ENCODE assay signal across 16 cellular contexts in genomic region chr1:44499306-44499705, GRCh38.
"Had no signal": no experiment of that assay in that cellular context is flagged by ENCODE, and none has a peak within 500 bp of the region (broad histone marks: within the 10 kb centered on the region; RNA-seq: fewer than 3 reads in every experiment).

No MANE protein-coding gene starts in this region.

- H3K27me3 ChIP-seq: cardiac muscle cell, colonic mucosa, pancreas, thyroid gland, uterus had no signal

- H3K27ac ChIP-seq: cardiac muscle cell, colonic mucosa, heart right ventricle, neural progenitor cell, pancreas, thyroid gland, uterus had no signal

- DNase-seq: activated CD4-positive, alpha-beta T cell treated with anti-CD3 and anti-CD28 coated beads for 48 hours; activated CD8-positive, alpha-beta memory T cell treated with anti-CD3 and anti-CD28 coated beads, Interleukin-2, amount 50 U/mL, for 48 hours; activated CD8-positive, alpha-beta T cell treated with anti-CD3 and anti-CD28 coated beads, Interleukin-2, amount 10 ng/mL, durations not matched to agents 7 days and 5 days; activated naive CD8-positive, alpha-beta T cell treated with anti-CD3 and anti-CD28 coated beads, Interleukin-2, amount 50 U/mL, for 24 hours; colonic mucosa; effector CD4-positive, alpha-beta T cell; foreskin melanocyte; heart right ventricle; islet precursor cell; pancreas; stimulated activated CD4-positive, alpha-beta T cell treated with anti-CD3 and anti-CD28 coated beads, Interleukin-4, amount 100 ng/mL, for 24 hours; stimulated activated naive CD8-positive, alpha-beta T cell treated with anti-CD3 and anti-CD28 coated beads, Interleukin-15, amount 100 ng/mL, for 72 hours; thyroid gland; uterus had no signal

- H3K9me3 ChIP-seq: colonic mucosa, heart right ventricle, pancreas, thyroid gland, uterus had no signal

- H3K36me3 ChIP-seq: cardiac muscle cell, colonic mucosa, heart right ventricle, neural progenitor cell, pancreas, thyroid gland, uterus had no signal

- ATAC-seq: activated CD8-positive, alpha-beta T cell treated with anti-CD3 and anti-CD28 coated beads, Interleukin-2, amount 10 ng/mL, durations not matched to agents 7 days and 5 days; activated naive CD8-positive, alpha-beta T cell treated with anti-CD3 and anti-CD28 coated beads, Interleukin-2, amount 50 U/mL, for 24 hours; heart right ventricle; pancreas; stimulated activated naive CD8-positive, alpha-beta T cell treated with anti-CD3 and anti-CD28 coated beads, Interleukin-15, amount 100 ng/mL, for 72 hours had no signal

- H3K4me1 ChIP-seq: colonic mucosa, pancreas, uterus had no signal

- H3K4me3 ChIP-seq: cardiac muscle cell, colonic mucosa, heart right ventricle, neural progenitor cell, pancreas, thyroid gland, uterus had no signal
